Comparison of ENCODE assay signal across 26 cellular contexts in the genomic region with DNA sequence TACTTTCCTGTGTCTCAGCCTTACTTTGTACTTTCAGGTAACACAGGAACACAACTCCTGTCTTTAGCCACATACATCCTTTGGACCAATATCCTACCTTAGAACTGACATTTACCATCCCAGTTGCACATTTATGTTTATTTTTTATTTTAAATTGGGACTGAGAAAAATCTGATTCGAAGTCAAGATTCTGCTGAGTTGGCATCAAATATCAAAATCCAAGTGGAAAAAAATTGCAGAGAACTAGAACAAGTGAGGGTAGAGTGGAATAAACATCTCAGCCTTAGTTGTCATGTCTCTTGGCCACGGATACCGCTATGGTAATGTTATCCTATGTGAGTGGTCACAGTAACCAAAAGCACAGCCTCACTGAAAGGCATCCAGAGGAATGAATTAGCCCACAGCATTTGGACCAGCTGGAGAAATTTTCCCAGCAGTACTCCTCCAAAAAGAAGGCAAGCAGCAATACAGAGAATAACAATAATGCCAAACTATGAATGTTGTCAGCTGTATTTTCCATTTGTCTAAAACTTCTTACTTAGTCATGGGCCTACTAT. TPM values are rescaled to one million over a fixed set of nuclear protein-coding genes. Genes with fewer than 3 reads are reported as not detected.
"Had no signal": no experiment of that assay in that cellular context is flagged by ENCODE, and none has a peak within 500 bp of the region (broad histone marks: within the 10 kb centered on the region; RNA-seq: fewer than 3 reads in every experiment).

No MANE protein-coding gene starts in this region.

- H3K27ac ChIP-seq: neural progenitor cell, ovary, parathyroid adenoma, psoas muscle, suprapubic skin, testis, tibial artery, transverse colon, upper lobe of right lung, uterus had no signal

- H3K4me3 ChIP-seq: neural progenitor cell, ovary, psoas muscle, suprapubic skin, testis, tibial artery, transverse colon, upper lobe of right lung, uterus had no signal

- H3K9ac ChIP-seq: neural progenitor cell, parathyroid adenoma had no signal

- H3K9me3 ChIP-seq: ovary, psoas muscle, suprapubic skin, testis, tibial artery, transverse colon, upper lobe of right lung, uterus had no signal

- FAIRE-seq: small intestine had no signal

- DNase-seq: naive thymus-derived CD4-positive, alpha-beta T cell; natural killer cell; occipital lobe; ovary; posterior cingulate gyrus; psoas muscle; right cardiac atrium; small intestine; stimulated activated CD4-positive, alpha-beta T cell treated with anti-CD3 and anti-CD28 coated beads, Interleukin-15, amount 100 ng/mL, for 24 hours; stimulated activated CD4-positive, alpha-beta T cell treated with anti-CD3 and anti-CD28 coated beads, Interleukin-2, amount 100 ng/mL, for 24 hours; stimulated activated CD4-positive, alpha-beta T cell treated with anti-CD3 and anti-CD28 coated beads, Interleukin-2, amount 100 ng/mL, for 48 hours; stimulated activated CD4-positive, alpha-beta T cell treated with anti-CD3 and anti-CD28 coated beads, Interleukin-4, amount 100 ng/mL, for 24 hours; stimulated activated naive B cell treated with anti-CD40 and anti-IgM and Interleukin-4, amounts not matched to agents 10 μg/mL and 1 μg/mL and 100 μg/mL, for 72 hours; stimulated activated naive CD8-positive, alpha-beta T cell treated with anti-CD3 and anti-CD28 coated beads, Interleukin-15, amount 100 ng/mL, for 72 hours; stimulated activated naive CD8-positive, alpha-beta T cell treated with anti-CD3 and anti-CD28 coated beads, Interleukin-15, Interleukin-2, amounts not matched to agents 100 U/mL and 50 U/mL, for 24 hours; substantia nigra; testis; tibial artery; transverse colon; upper lobe of right lung; uterus had no signal

- H3K27me3 ChIP-seq: neural progenitor cell, ovary, suprapubic skin, testis, tibial artery, transverse colon, upper lobe of right lung, uterus had no signal

- H3K4me2 ChIP-seq: neural progenitor cell had no signal

- H2AFZ ChIP-seq: neural progenitor cell, parathyroid adenoma had no signal

- H3K36me3 ChIP-seq: neural progenitor cell, ovary, suprapubic skin, tibial artery, transverse colon, upper lobe of right lung, uterus had no signal

- ATAC-seq: naive thymus-derived CD4-positive, alpha-beta T cell; natural killer cell; right cardiac atrium; sciatic nerve; stimulated activated effector memory CD8-positive, alpha-beta T cell treated with anti-CD3 and anti-CD28 coated beads, Interleukin-12 subunit alpha, Interleukin-12 subunit beta, amount 100 ng/mL, for 72 hours; stimulated activated naive B cell treated with anti-CD40 and anti-IgM and Interleukin-4, amounts not matched to agents 10 μg/mL and 1 μg/mL and 100 μg/mL, for 72 hours; stimulated activated naive CD8-positive, alpha-beta T cell treated with anti-CD3 and anti-CD28 coated beads, Interleukin-15, amount 100 ng/mL, for 72 hours; stimulated activated naive CD8-positive, alpha-beta T cell treated with anti-CD3 and anti-CD28 coated beads, Interleukin-15, Interleukin-2, amounts not matched to agents 100 U/mL and 50 U/mL, for 24 hours; upper lobe of right lung had no signal

- H3K4me1 ChIP-seq: neural progenitor cell, parathyroid adenoma, suprapubic skin, testis, tibial artery, transverse colon, upper lobe of right lung, uterus had no signal

RNA-seq across cellular contexts. Expression of a gene that starts 17.6 kb away (rescaled TPM):
- total RNA-seq: naive thymus-derived CD4-positive, alpha-beta T cell; natural killer cell had no signal
- polyA plus RNA-seq: naive thymus-derived CD4-positive, alpha-beta T cell had no signal
